In genomic region chr3:14948609-14949038, GRCh38 we compare ENCODE assay signal across 8 cellular contexts. TPM values are rescaled to one million over a fixed set of nuclear protein-coding genes. Genes with fewer than 3 reads are reported as not detected.
DNase-seq lines count a peak whose midpoint lies in the region; ATAC-seq, FAIRE-seq and TF ChIP-seq lines count a peak whose summit lies in the region.

No MANE protein-coding gene starts in this region.

- peaks cover 16% of the 10 kb centered on the region for H4K20me1 ChIP-seq in Karpas-422 (ENCODE audit: insufficient read depth, low read depth, low read length)
- H4K20me1 ChIP-seq in H1 (replicated peaks in 1 of 2; ENCODE audit: control insufficient read depth in 1 of 2, insufficient read depth in 2 of 2, low read length in 2 of 2) = peaks cover 5 to 11% of the 10 kb centered on the region in 2 experiments

- H2BK15ac ChIP-seq in H1 (ENCODE audit: low read length) = 0 out of 2 replicates have a peak overlapping the region, but pooled peaks have one; percentile 53

- H4K91ac ChIP-seq in H1 (replicated peaks; ENCODE audit: insufficient read length, low read length) = peak overlapping the region; percentile 5

- H4K5ac ChIP-seq in H1 (ENCODE audit: insufficient read length, low read depth, low read length) = peak overlapping the region; percentile 93

- peak overlapping the region; percentile 75; the same call in 1 of the 2 replicates for H2AK5ac ChIP-seq in H1 (ENCODE audit: low read depth, low read length)

- peak overlapping the region; percentile 73 for H3K9ac ChIP-seq in Karpas-422 (ENCODE audit: low read length)
- peak overlapping the region; percentile 75 to 96 (median 92) for H3K9ac ChIP-seq in H1 (replicated peaks in 1 of 4; ENCODE audit: extremely low read depth in 1 of 4, low read depth in 3 of 4, low read length in 3 of 4)

- no peaks in the 10 kb centered on the region for H3K23me2 ChIP-seq in H1 (ENCODE audit: low read depth, low read length)

- H3K4me2 ChIP-seq in Karpas-422 (ENCODE audit: low read depth, low read length, poor library complexity, severe bottlenecking) (peak overlapping the region; percentile 75), H1 (ENCODE audit: insufficient read depth in 1 of 2, low read depth in 2 of 2, low read length in 2 of 2) (peak overlapping the region; percentile 92 to 95)

- no peaks in the 10 kb centered on the region for H3K9me2 ChIP-seq in Karpas-422 (replicated peaks; ENCODE audit: insufficient read depth, low read length)

- H3K14ac ChIP-seq in H1 (ENCODE audit: insufficient read length) = no peak overlapping the region

- H2AFZ ChIP-seq in Karpas-422 (ENCODE audit: low read length) = no peak overlapping the region
- peak overlapping the region; percentile 97; the same call in 1 of the 2 replicates for H2AFZ ChIP-seq in H1 (ENCODE audit: low read length)

- ATAC-seq in esophagus mucosa = no peak
- no peak for ATAC-seq in HG03025 (IDR thresholded peaks at IDR 0.05; ENCODE audit: low FRiP score, unreplicated experiment)

- H3K27ac Mint-ChIP-seq in Calu3 (ENCODE audit: unreplicated experiment) (peak overlapping the region; percentile 98), osteocyte (ENCODE audit: unreplicated experiment) (peak overlapping the region; percentile 100)

- no peaks in the 10 kb centered on the region for H3K27me3 ChIP-seq in Karpas-422 (ENCODE audit: low read length)
- H3K27me3 ChIP-seq in H1 (replicated peaks in 1 of 4; ENCODE audit: control insufficient read depth in 3 of 4, extremely low read depth in 1 of 4, insufficient read depth in 3 of 4, low read length in 3 of 4) = no peaks in the 10 kb centered on the region

- no peak for TF ChIP-seq EP300 in H1 (IDR thresholded peaks at IDR 0.05; ENCODE audit: borderline replicate concordance in 1 of 2, low read depth in 2 of 2, low read length in 2 of 2)

- no peak for TF ChIP-seq RAD21 in H1 (IDR thresholded peaks at IDR 0.05 in 1 of 2, conservative IDR thresholded peaks at IDR 0.05 in 1 of 2; ENCODE audit: low read depth in 2 of 2, low read length in 2 of 2)

- H3K36me3 Mint-ChIP-seq in Calu3 (ENCODE audit: insufficient read depth, unreplicated experiment) (peaks cover 43% of the 10 kb centered on the region), osteocyte (ENCODE audit: unreplicated experiment) (peaks cover 6% of the 10 kb centered on the region)

- H3K79me2 ChIP-seq in Karpas-422 (ENCODE audit: low read length) = peaks cover 70% of the 10 kb centered on the region
- H3K79me2 ChIP-seq in H1 (ENCODE audit: control insufficient read depth in 1 of 2, insufficient read depth in 2 of 2, low read length in 2 of 2) = peaks cover 41 to 86% of the 10 kb centered on the region in 2 experiments

- H3K18ac ChIP-seq in H1 (ENCODE audit: extremely low read depth, low read length) = peak overlapping the region; percentile 93; the same call in 1 of the 2 replicates

- no peaks in the 10 kb centered on the region for H3K9me3 Mint-ChIP-seq in Calu3 (ENCODE audit: low read depth, unreplicated experiment)
- H3K9me3 Mint-ChIP-seq in osteocyte (ENCODE audit: unreplicated experiment) = no peaks in the 10 kb centered on the region

- H3K4me1 Mint-ChIP-seq in Calu3 (ENCODE audit: low read depth, unreplicated experiment) (peaks cover 42% of the 10 kb centered on the region), osteocyte (ENCODE audit: unreplicated experiment) (peaks cover 27% of the 10 kb centered on the region)

- peak overlapping the region; percentile 90; the same call in 1 of the 2 replicates for H2BK12ac ChIP-seq in H1 (ENCODE audit: low read depth, low read length)

- DNase-seq in Calu3 (no peak), Karpas-422 (no peak), H1 (ENCODE audit: low read depth in 1 of 2, low spot score in 2 of 2) (no peak), osteocyte (ENCODE audit: extremely low spot score, unreplicated experiment) (no peak), NCI-H524 treated with DMSO at 0.1 percent for 48 hours (lab: John Stamatoyannopoulos, UW) (no peak), NCI-H2029 treated with DMSO at 0.1 percent for 48 hours (lab: John Stamatoyannopoulos, UW) (no peak)

- CTCF ChIA-PET in Calu3 (lab: Charles Lee) (interaction anchor here (0.6 kb wide), 1 partner anchor 81 kb away, joined by 3 read pairs; no protein-coding TSS in a partner anchor), H1 (lab: Charles Lee; ENCODE audit: partially characterized antibody) (interaction anchor here (0.6 kb wide), 1 partner anchor 17 kb away, joined by 3 read pairs; no protein-coding TSS in a partner anchor)

- TF ChIP-seq POLR2A in H1 (IDR thresholded peaks at IDR 0.05; ENCODE audit: control extremely low read depth in 1 of 2, low read depth in 2 of 2, low read length in 2 of 2) = peak; percentile 71 to 73; a peak in 2 of 3 replicates

- H3K36me3 ChIP-seq in Karpas-422 (ENCODE audit: insufficient read depth, low read length) (peaks cover 15% of the 10 kb centered on the region; the same call in 1 of the 2 replicates), H1 (ENCODE audit: control insufficient read depth in 2 of 4, insufficient read depth in 4 of 4, low read length in 3 of 4) (peaks cover 13 to 35% (median 16%) of the 10 kb centered on the region in 4 experiments)

- WGBS in H1 (ENCODE audit: extremely low coverage in 1 of 2, insufficient coverage in 1 of 2, insufficient read length in 1 of 2, insufficient replicate concordance in 2 of 2, low coverage in 1 of 2, low lambda C conversion rate in 2 of 2, missing lambda C conversion rate in 1 of 2), 2 experiments = 1% methylated on average over 19 of the region's 26 CpGs; no CpG with 5 or more reads in 1 of the 2 experiments

- peaks cover 4% of the 10 kb centered on the region for H3K79me1 ChIP-seq in H1 (ENCODE audit: low read depth, low read length)

- peak overlapping the region; percentile 97 for H4K8ac ChIP-seq in H1 (ENCODE audit: extremely low read depth, insufficient read depth, low read length)

- H3K4me1 ChIP-seq in Karpas-422 (ENCODE audit: low read length) (peaks cover 26% of the 10 kb centered on the region), H1 (replicated peaks in 1 of 4; ENCODE audit: control insufficient read depth in 3 of 4, insufficient read depth in 4 of 4, low read length in 3 of 4) (peaks cover 3 to 10% (median 4%) of the 10 kb centered on the region in 4 experiments; a peak in 4 of 7 replicates)

- H3K56ac ChIP-seq in H1 (replicated peaks; ENCODE audit: insufficient read length, low read depth, low read length) = peak overlapping the region; percentile 75

- no peak for TF ChIP-seq CTCF in Calu3 (IDR thresholded peaks at IDR 0.05; ENCODE audit: unreplicated experiment)
- TF ChIP-seq CTCF in H1 (IDR thresholded peaks at IDR 0.05; ENCODE audit: control extremely low read depth in 1 of 3, insufficient read depth in 1 of 3, low read depth in 1 of 3, low read length in 3 of 3) = no peak
- TF ChIP-seq CTCF in osteocyte (IDR thresholded peaks at IDR 0.05) = no peak

- H2BK120ac ChIP-seq in H1 (replicated peaks; ENCODE audit: low read depth, low read length) = no peak overlapping the region

- H3K27ac ChIP-seq in Karpas-422 (ENCODE audit: low read length) (peak overlapping the region; percentile 52), H1 (ENCODE audit: low read depth, low read length) (peak overlapping the region; percentile 98)

- H2BK20ac ChIP-seq in H1 (ENCODE audit: low read length) = no peak overlapping the region

- POLR2A ChIA-PET in H1 (lab: Charles Lee; ENCODE audit: partially characterized antibody) = interaction anchor here (0.6 to 1.5 kb wide), 14 partner anchors 9 to 384 kb away, joined by 3 to 7 read pairs (median 3); partner anchors contain the start of gene MRPS25

- peak overlapping the region; percentile 91 for H2BK5ac ChIP-seq in H1 (ENCODE audit: low read depth, low read length)

- TSS peak; percentile 46 for BruUV-seq in Calu3 (replicated peaks; lab: Mats Ljungman, UMichigan)

- intact Hi-C loops in Calu3 (cut with micrococcal nuclease; ENCODE audit: unreplicated experiment) = no loop called here

- H3K27me3 Mint-ChIP-seq in Calu3 (ENCODE audit: unreplicated experiment) = no peaks in the 10 kb centered on the region
- no peaks in the 10 kb centered on the region for H3K27me3 Mint-ChIP-seq in osteocyte (ENCODE audit: unreplicated experiment)

- H3K23ac ChIP-seq in H1 (ENCODE audit: insufficient read length) = no peak overlapping the region

- no peak for FAIRE-seq in H1 (lab: Jason Lieb, UNC)

- H3K4me3 ChIP-seq in Karpas-422 (ENCODE audit: low read length) (peak overlapping the region; percentile 78), H1 (ENCODE audit: extremely low read depth in 1 of 4, insufficient read depth in 2 of 4, low read depth in 3 of 4, low read length in 4 of 4) (peak overlapping the region; percentile 58 to 93 (median 86))

- H3K4ac ChIP-seq in H1 (replicated peaks; ENCODE audit: insufficient read length, low read depth, low read length) = no peak overlapping the region

- H3K4me3 Mint-ChIP-seq in Calu3 (ENCODE audit: low read depth, unreplicated experiment) (peak overlapping the region; percentile 88), osteocyte (ENCODE audit: unreplicated experiment) (peak overlapping the region; percentile 99)

- H3K9me3 ChIP-seq in Karpas-422 (ENCODE audit: low read length) = no peaks in the 10 kb centered on the region
- H3K9me3 ChIP-seq in H1 (ENCODE audit: insufficient read depth in 2 of 2, low read depth in 1 of 2, low read length in 1 of 2) = no peaks in the 10 kb centered on the region

TF ChIP-seq in H1, 55 proteins besides CTCF, POLR2A, EP300 and RAD21 (continues in another document):
- 0 out of 2 replicates have a peak, but pooled peaks have one; percentile 14 for TF ChIP-seq NRF1 (IDR thresholded peaks at IDR 0.05; ENCODE audit: low read depth, low read length)
- no peak for TF ChIP-seq FOSL1 (IDR thresholded peaks at IDR 0.05; ENCODE audit: insufficient read depth, low read depth, low read length)

RNA-seq across cellular contexts. Expression of gene NR2C2, which starts 1.2 kb away (rescaled TPM):
- total RNA-seq in Calu3 (2022) = 33.5 and 41.5 TPM in 2 replicates
- 30.0 and 46.8 TPM in 2 replicates for total RNA-seq in Karpas-422 (2014; rRNA removed; shearing (Covaris generic); ENCODE audit: low replicate concordance)
- total RNA-seq in H1 (2021; fragmentation: NEBNext Ultra II Directional; extraction: Animal tissue kit (Norgen Biotek cat#: 25700)) = 43.1 and 44.4 TPM in 2 replicates
- polyA plus RNA-seq in H1 (2011; rRNA removed) = 16.6 and 17.5 TPM in 2 replicates
- polyA plus RNA-seq in H1 (2011; cell fraction: cytosol; rRNA removed) = 18.1 TPM
- polyA plus RNA-seq in H1 (2011; cell fraction: nucleus; rRNA removed) = 78.9 TPM
- polyA plus RNA-seq in H1 (2012, experiment 1 of 2) = 18.7 to 28.5 TPM (median 26.7 TPM) in 4 replicates
- polyA plus RNA-seq in H1 (2012, experiment 2 of 2) = 2.1 TPM
- polyA plus RNA-seq in H1 (2013, experiment 1 of 2) = 26.7 TPM
- 23.9 TPM for polyA plus RNA-seq in H1 (2013, experiment 2 of 2)
- polyA minus RNA-seq in H1 (2011; rRNA and poly(A)+ RNA removed) = 54.6 and 58.7 TPM in 2 replicates
- 34.1 TPM for polyA minus RNA-seq in H1 (2011; cell fraction: cytosol; rRNA and poly(A)+ RNA removed)
- polyA minus RNA-seq in H1 (2011; cell fraction: nucleus; rRNA and poly(A)+ RNA removed) = 93.2 TPM
- total RNA-seq in osteocyte = 48.3 and 54.6 TPM in 2 replicates
- 19.2 TPM for total RNA-seq in esophagus mucosa
